8 cellular contexts compared by ENCODE assay signal in genomic region chr4:2462218-2462991, GRCh38.
DNase-seq lines count a peak whose midpoint lies in the region; ATAC-seq and TF ChIP-seq lines count a peak whose summit lies in the region.

No MANE protein-coding gene starts in this region.

- H3K4me3 ChIP-seq in retinal pigment epithelial cell (ENCODE audit: low read length) = peak overlapping the region; percentile 6

- no peaks in the 10 kb centered on the region for H3K36me3 ChIP-seq in ES-I3 (ENCODE audit: insufficient read depth, low read length)

- H3K9me3 Mint-ChIP-seq in T-helper 2 cell treated with Interferon-gamma antibody and Interleukin-4, amounts not matched to agents 5 μg/mL and 100 μg/mL, for 36 hours = no peaks in the 10 kb centered on the region

- TF ChIP-seq CTCF in retinal pigment epithelial cell (conservative IDR thresholded peaks at IDR 0.05; ENCODE audit: low read depth, low read length) = peak; percentile 36

- H3K36me3 Mint-ChIP-seq in T-helper 2 cell treated with Interferon-gamma antibody and Interleukin-4, amounts not matched to agents 5 μg/mL and 100 μg/mL, for 36 hours (ENCODE audit: low read depth) = no peaks in the 10 kb centered on the region

- peaks cover 13% of the 10 kb centered on the region for H3K4me1 Mint-ChIP-seq in T-helper 2 cell treated with Interferon-gamma antibody and Interleukin-4, amounts not matched to agents 5 μg/mL and 100 μg/mL, for 36 hours (ENCODE audit: low read depth)

- DNase-seq in Kasumi-1 (lab: John Stamatoyannopoulos, UW) (peak; percentile 46 to 50), astrocyte of the hippocampus (ENCODE audit: low read depth, low spot score) (peak; percentile 90), hypothalamus (lab: John Stamatoyannopoulos, UW) (peak in 38 of 51 donors; percentile 14 to 80 (median 58)), retinal pigment epithelial cell (ENCODE audit: low read depth) (no peak), GDM1 (lab: John Stamatoyannopoulos, UW) (no peak)
- DNase-seq in T-helper 2 cell treated with Interferon-gamma antibody and Interleukin-4, amounts not matched to agents 5 μg/mL and 100 μg/mL, for 36 hours (ENCODE audit: low spot score) = peak; percentile 70

- peak; percentile 59 for ATAC-seq in GM21737 (IDR thresholded peaks at IDR 0.05; ENCODE audit: unreplicated experiment)

- H3K9me3 ChIP-seq in ES-I3 (ENCODE audit: control insufficient read depth, insufficient read depth, low read length) = no peaks in the 10 kb centered on the region

- H3K9ac ChIP-seq in ES-I3 (ENCODE audit: low read depth, low read length) = peak overlapping the region; percentile 69

- peaks cover 19% of the 10 kb centered on the region for H3K27me3 Mint-ChIP-seq in T-helper 2 cell treated with Interferon-gamma antibody and Interleukin-4, amounts not matched to agents 5 μg/mL and 100 μg/mL, for 36 hours (ENCODE audit: low read depth)

- no peaks in the 10 kb centered on the region for H3K4me1 ChIP-seq in ES-I3 (ENCODE audit: insufficient read depth, low read length)

- H3K27ac Mint-ChIP-seq in T-helper 2 cell treated with Interferon-gamma antibody and Interleukin-4, amounts not matched to agents 5 μg/mL and 100 μg/mL, for 36 hours = no peak overlapping the region

- peak overlapping the region; percentile 77 for H3K4me3 Mint-ChIP-seq in T-helper 2 cell treated with Interferon-gamma antibody and Interleukin-4, amounts not matched to agents 5 μg/mL and 100 μg/mL, for 36 hours

Comparison
In these comparisons a context has a peak if more than half of its experiments do, and no peak if none do; other contexts are left out.
1. DNase-seq: peak in Kasumi-1 (2 of 2), T-helper 2 cell treated with Interferon-gamma antibody and Interleukin-4, amounts not matched to agents 5 μg/mL and 100 μg/mL, for 36 hours (single experiment), astrocyte of the hippocampus (single experiment) and hypothalamus (38 of 51); none in retinal pigment epithelial cell (single experiment) and GDM1 (single experiment).